Comparison of ENCODE assay signal across 10 cellular contexts in genomic region chr13:112179421-112179820, GRCh38.
"Had no signal": no experiment of that assay in that cellular context is flagged by ENCODE, and none has a peak within 500 bp of the region (broad histone marks: within the 10 kb centered on the region; RNA-seq: fewer than 3 reads in every experiment).

No MANE protein-coding gene starts in this region.

- H3K4me1 ChIP-seq: HAP-1 had no signal

- H3K27ac Mint-ChIP-seq: GM23338, HFFc6 had no signal

- H3K36me3 ChIP-seq: HAP-1 had no signal

- H3K4me3 Mint-ChIP-seq: GM23338, HFFc6 had no signal

- H3K4me3 ChIP-seq: GM23338, HAP-1, K562 had no signal

- H3K27ac ChIP-seq: HL-60 had no signal

- H3K9me3 ChIP-seq: HAP-1 had no signal

- FAIRE-seq: H1, H54, HepG2, K562 had no signal

- ATAC-seq: GM23338, HCT116, HepG2, K562 had no signal

- DNase-seq: HFFc6, KG1 had no signal
